In the genomic region with DNA sequence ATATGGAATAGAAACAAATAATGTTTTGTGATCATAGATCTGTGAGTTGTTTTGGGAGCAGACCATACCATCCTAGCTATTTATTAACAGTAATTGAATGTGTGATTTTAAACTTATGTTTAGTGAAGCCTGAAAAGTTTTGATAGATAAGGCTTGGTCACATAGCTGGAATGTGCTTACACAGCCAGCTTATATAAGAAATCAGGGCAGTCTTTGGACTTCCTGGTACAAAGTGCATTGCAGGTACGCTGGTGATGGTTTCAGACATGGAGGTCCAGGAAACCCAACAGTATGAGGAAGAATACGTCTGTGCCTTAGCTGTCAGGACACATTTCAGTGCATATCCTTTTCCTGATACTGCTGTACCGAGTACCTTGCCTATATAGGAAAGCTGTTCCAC, we compare ENCODE assay signal across 19 cellular contexts.
DNase-seq lines count a peak whose midpoint lies in the region; TF ChIP-seq lines count a peak whose summit lies in the region.
"Had no signal": no experiment of that assay in that cellular context is flagged by ENCODE, and none has a peak within 500 bp of the region (broad histone marks: within the 10 kb centered on the region; RNA-seq: fewer than 3 reads in every experiment).

No MANE protein-coding gene starts in this region.

- H4K20me1 ChIP-seq in osteoblast (ENCODE audit: insufficient read depth, low read length) = no peaks in the 10 kb centered on the region

- TF ChIP-seq EP300 in tibial nerve (IDR thresholded peaks at IDR 0.05) = no peak

- H3K4me3 ChIP-seq in kidney epithelial cell (ENCODE audit: low read depth, low read length) (no peak overlapping the region), osteoblast (ENCODE audit: insufficient read depth, low read length) (no peak overlapping the region), left ventricle myocardium inferior (no peak overlapping the region), tibial nerve (no peak overlapping the region)
- H3K4me3 ChIP-seq: MG63 had no signal

- no peak for TF ChIP-seq POLR2A in tibial nerve (IDR thresholded peaks at IDR 0.05)

- H3K4me1 ChIP-seq in osteoblast (ENCODE audit: insufficient read depth, low read length) = no peaks in the 10 kb centered on the region
- H3K4me1 ChIP-seq in left ventricle myocardium inferior = no peaks in the 10 kb centered on the region
- H3K4me1 ChIP-seq in tibial nerve = no peaks in the 10 kb centered on the region
- H3K4me1 ChIP-seq: BE2C had no signal

- DNase-seq in HuH-7.5 (ENCODE audit: low spot score) (peak; percentile 8), kidney epithelial cell (ENCODE audit: low read depth) (peak; percentile 51), osteoblast (ENCODE audit: insufficient read length, low spot score, missing footprints) (peak; percentile 51), left ventricle myocardium inferior (no peak), tibial nerve (ENCODE audit: low spot score in 2 of 2) (no peak)
- no peak for DNase-seq in effector CD8-positive, alpha-beta T cell (lab: John Stamatoyannopoulos, UW)
- DNase-seq in central memory CD4-positive, alpha-beta T cell = no peak
- DNase-seq: BE2C; CD4-positive, alpha-beta memory T cell; DMS 273 treated with DMSO at 0.1 percent for 48 hours; HCEC 1CT; KG1; MG63; NCI-H1092 treated with DMSO at 0.1 percent for 48 hours; NCI-H1694; NCI-H2107; NCI-H345; NCI-H69; NK-92 treated with Interleukin-12 subunit alpha and Interleukin-12 subunit beta, amount 100 ng/mL, for 24 hours had no signal

- H3K79me2 ChIP-seq in osteoblast (ENCODE audit: insufficient read depth, low read length) = no peaks in the 10 kb centered on the region

- H3K27me3 ChIP-seq in kidney epithelial cell (ENCODE audit: control insufficient read depth, insufficient read depth, low read length) (no peaks in the 10 kb centered on the region), osteoblast (ENCODE audit: insufficient read depth, low read length) (no peaks in the 10 kb centered on the region), left ventricle myocardium inferior (ENCODE audit: low read depth) (no peaks in the 10 kb centered on the region), tibial nerve (no peaks in the 10 kb centered on the region)
- H3K27me3 ChIP-seq: BE2C had no signal

- TF ChIP-seq CTCF in kidney epithelial cell (IDR thresholded peaks at IDR 0.05; ENCODE audit: insufficient read depth, low read length, poor library complexity, severe bottlenecking) (no peak), osteoblast (IDR thresholded peaks at IDR 0.05; ENCODE audit: extremely low read depth, low read depth, low read length) (no peak), left ventricle myocardium inferior (IDR thresholded peaks at IDR 0.05; ENCODE audit: borderline replicate concordance) (no peak), tibial nerve (IDR thresholded peaks at IDR 0.05) (no peak)

- H3K9me3 ChIP-seq in osteoblast (ENCODE audit: low read depth, low read length) (no peaks in the 10 kb centered on the region), left ventricle myocardium inferior (replicated peaks) (peaks cover 10% of the 10 kb centered on the region), tibial nerve (no peaks in the 10 kb centered on the region)
- H3K9me3 ChIP-seq: BE2C, MG63 had no signal

- intact Hi-C loops in left ventricle myocardium inferior (cut with micrococcal nuclease) = no loop called here

- H3K36me3 ChIP-seq in kidney epithelial cell (ENCODE audit: control insufficient read depth, insufficient read depth, low read length) = no peaks in the 10 kb centered on the region
- H3K36me3 ChIP-seq in osteoblast (ENCODE audit: insufficient read depth, low read length) = no peaks in the 10 kb centered on the region
- H3K36me3 ChIP-seq in left ventricle myocardium inferior = no peaks in the 10 kb centered on the region
- H3K36me3 ChIP-seq in tibial nerve = no peaks in the 10 kb centered on the region
- H3K36me3 ChIP-seq: BE2C, MG63 had no signal

- no peak overlapping the region for H2AFZ ChIP-seq in osteoblast (ENCODE audit: low read length)

- WGBS in tibial nerve, 2 donors = 84 to 85% methylated on average over 3 of the region's 3 CpGs

- H3K4me2 ChIP-seq in osteoblast (ENCODE audit: insufficient read depth, low read length) = no peak overlapping the region

- H3K27ac ChIP-seq in osteoblast (ENCODE audit: low read depth, low read length) (no peak overlapping the region), left ventricle myocardium inferior (replicated peaks) (no peak overlapping the region), tibial nerve (no peak overlapping the region)

Comparison
In these comparisons a context has a peak if more than half of its experiments do, and no peak if none do; other contexts are left out.
1. DNase-seq: peak in HuH-7.5 (single experiment), kidney epithelial cell (single experiment) and osteoblast (single experiment); none in left ventricle myocardium inferior (single experiment), tibial nerve (0 of 2), effector CD8-positive, alpha-beta T cell (single experiment) and central memory CD4-positive, alpha-beta T cell (single experiment).